ENCODE assay signal across 15 cellular contexts in genomic region chr10:42743697-42744096, GRCh38. TPM values are rescaled to one million over a fixed set of nuclear protein-coding genes. Genes with fewer than 3 reads are reported as not detected.
DNase-seq lines count a peak whose midpoint lies in the region; ATAC-seq and TF ChIP-seq lines count a peak whose summit lies in the region.
"Had no signal": no experiment of that assay in that cellular context is flagged by ENCODE, and none has a peak within 500 bp of the region (broad histone marks: within the 10 kb centered on the region; RNA-seq: fewer than 3 reads in every experiment).

No MANE protein-coding gene starts in this region.

- 70% methylated on average over 3 of the region's 3 CpGs for WGBS in esophagus muscularis mucosa
- WGBS in stomach, 5 donors, result 83 to 90% (median 84%) methylated on average over 3 of the region's 3 CpGs

- intact Hi-C loops in esophagus muscularis mucosa (cut with DNase I) (no loop called here), stomach (cut with DNase I; ENCODE audit: low total_unique reads) (no loop called here)

- TF ChIP-seq POLR2A in esophagus muscularis mucosa (IDR thresholded peaks at IDR 0.05; ENCODE audit: low read depth) (no peak), stomach (IDR thresholded peaks at IDR 0.05) (no peak)

- DNase-seq in CMK (ENCODE audit: low read depth) (peak; percentile 9), KBM-7 (peak; percentile 8), esophagus muscularis mucosa (ENCODE audit: extremely low spot score) (peak; percentile 29), NCI-H1694 (lab: John Stamatoyannopoulos, UW) (no peak), stomach (no peak)
- no peak for DNase-seq in stimulated activated naive B cell treated with anti-CD40 and anti-IgM and Interleukin-4, amounts not matched to agents 10 μg/mL and 1 μg/mL and 100 μg/mL, for 72 hours
- DNase-seq: 8988T; AML-193; CD8-positive, alpha-beta memory T cell; DMS 273 treated with DMSO at 0.1 percent for 48 hours; DMS79; H9 had no signal

- H3K36me3 Mint-ChIP-seq in stimulated activated naive B cell treated with anti-CD40 and anti-IgM and Interleukin-4, amounts not matched to agents 10 μg/mL and 1 μg/mL and 100 μg/mL, for 72 hours, result peaks cover 3 to 5% of the 10 kb centered on the region in 2 donors

- H3K9me3 ChIP-seq in esophagus muscularis mucosa (peaks cover 0 to 17% (median 7%) of the 10 kb centered on the region in 4 donors), stomach (peaks cover 0 to 21% (median 17%) of the 10 kb centered on the region in 4 donors)

- ATAC-seq in stimulated activated naive B cell treated with anti-CD40 and anti-IgM and Interleukin-4, amounts not matched to agents 10 μg/mL and 1 μg/mL and 100 μg/mL, for 72 hours (replicated peaks), result no peak
- no peak for ATAC-seq in HG03565 (IDR thresholded peaks at IDR 0.05; ENCODE audit: unreplicated experiment)
- ATAC-seq: GM23338 had no signal

- no peak overlapping the region for H3K27ac ChIP-seq in esophagus muscularis mucosa (replicated peaks in 1 of 4)
- no peak overlapping the region for H3K27ac ChIP-seq in stomach
- H3K27ac ChIP-seq: BLaER1 had no signal

- in situ Hi-C loops in KBM-7 (cut with MboI; ENCODE audit: low pct_unique_long_range_greater_than_20kb, low sequenced_read_pairs), result no loop called here

- peak overlapping the region; percentile 17 for H3K27ac Mint-ChIP-seq in stimulated activated naive B cell treated with anti-CD40 and anti-IgM and Interleukin-4, amounts not matched to agents 10 μg/mL and 1 μg/mL and 100 μg/mL, for 72 hours
- H3K27ac Mint-ChIP-seq: CD8-positive, alpha-beta memory T cell; GM23338; H9 had no signal

- H3K4me3 Mint-ChIP-seq in stimulated activated naive B cell treated with anti-CD40 and anti-IgM and Interleukin-4, amounts not matched to agents 10 μg/mL and 1 μg/mL and 100 μg/mL, for 72 hours, result no peak overlapping the region
- H3K4me3 Mint-ChIP-seq: CD8-positive, alpha-beta memory T cell; GM23338; H9 had no signal

- H3K4me1 Mint-ChIP-seq in stimulated activated naive B cell treated with anti-CD40 and anti-IgM and Interleukin-4, amounts not matched to agents 10 μg/mL and 1 μg/mL and 100 μg/mL, for 72 hours, result no peaks in the 10 kb centered on the region
- H3K4me1 Mint-ChIP-seq: CD8-positive, alpha-beta memory T cell; GM23338; H9 had no signal

- H3K9me3 Mint-ChIP-seq in stimulated activated naive B cell treated with anti-CD40 and anti-IgM and Interleukin-4, amounts not matched to agents 10 μg/mL and 1 μg/mL and 100 μg/mL, for 72 hours, result peaks cover 9 to 20% of the 10 kb centered on the region in 2 donors

- H3K27me3 Mint-ChIP-seq in stimulated activated naive B cell treated with anti-CD40 and anti-IgM and Interleukin-4, amounts not matched to agents 10 μg/mL and 1 μg/mL and 100 μg/mL, for 72 hours, result peaks cover 0 to 2% of the 10 kb centered on the region in 2 donors

- H3K27me3 ChIP-seq in esophagus muscularis mucosa (peaks cover 0 to 38% (median 0%) of the 10 kb centered on the region in 4 donors), stomach (peaks cover 0 to 28% (median 5%) of the 10 kb centered on the region in 3 donors)
- H3K27me3 ChIP-seq: BLaER1 had no signal

- no peaks in the 10 kb centered on the region for H3K36me3 ChIP-seq in esophagus muscularis mucosa
- no peaks in the 10 kb centered on the region for H3K36me3 ChIP-seq in stomach
- H3K36me3 ChIP-seq: BLaER1 had no signal

- H3K4me1 ChIP-seq in esophagus muscularis mucosa (no peaks in the 10 kb centered on the region), stomach (no peaks in the 10 kb centered on the region)
- H3K4me1 ChIP-seq: BLaER1 had no signal

- no peak for TF ChIP-seq CTCF in esophagus muscularis mucosa (IDR thresholded peaks at IDR 0.05)
- TF ChIP-seq CTCF in stomach (IDR thresholded peaks at IDR 0.05), result no peak

- H3K4me3 ChIP-seq in esophagus muscularis mucosa, result no peak overlapping the region
- no peak overlapping the region for H3K4me3 ChIP-seq in stomach
- H3K4me3 ChIP-seq: BLaER1, GM23338 had no signal

- TF ChIP-seq EP300 in esophagus muscularis mucosa (IDR thresholded peaks at IDR 0.05) (no peak), stomach (IDR thresholded peaks at IDR 0.05) (no peak)

RNA-seq across cellular contexts. Expression of gene BMS1, which starts 38.9 kb away (rescaled TPM):
- total RNA-seq in esophagus muscularis mucosa (10 to 100 TPM; 10.4 to 14.6 (median 14.3) TPM), stomach (10 to 100 TPM in 3 of 5 donors, 1 to 10 TPM in 2; 1.8 to 33.9 (median 15.2) TPM)
- 1 to 10 TPM; 5.7 to 6.9 (median 6.5) TPM for polyA plus RNA-seq in stomach

Comparison
In these comparisons a context has a peak if more than half of its experiments do, and no peak if none do; other contexts are left out.
1. DNase-seq: peak in CMK (single experiment), KBM-7 (single experiment) and esophagus muscularis mucosa (single experiment); none in stimulated activated naive B cell treated with anti-CD40 and anti-IgM and Interleukin-4, amounts not matched to agents 10 μg/mL and 1 μg/mL and 100 μg/mL, for 72 hours (single experiment), NCI-H1694 (single experiment) and stomach (single experiment).